Comparison of ENCODE assay signal across 9 cellular contexts in genomic region chrX:39755152-39756032, GRCh38.
DNase-seq lines count a peak whose midpoint lies in the region; ATAC-seq, FAIRE-seq and TF ChIP-seq lines count a peak whose summit lies in the region.
"Had no signal": no experiment of that assay in that cellular context is flagged by ENCODE, and none has a peak within 500 bp of the region (broad histone marks: within the 10 kb centered on the region; RNA-seq: fewer than 3 reads in every experiment).

No MANE protein-coding gene starts in this region.

- H3K27me3 Mint-ChIP-seq in activated CD4-positive, alpha-beta memory T cell treated with anti-CD3 and anti-CD28 coated beads, Interleukin-2, amount 10 ng/mL, durations not matched to agents 7 days and 5 days = no peaks in the 10 kb centered on the region

- H3K4me3 ChIP-seq in H1 (ENCODE audit: extremely low read depth in 1 of 4, insufficient read depth in 2 of 4, low read depth in 3 of 4, low read length in 4 of 4) (no peak overlapping the region), mucosa of rectum (ENCODE audit: low read length in 2 of 2) (no peak overlapping the region)

- H2BK20ac ChIP-seq in H1 (ENCODE audit: low read length) = no peak overlapping the region

- no peak overlapping the region for H3K4me3 Mint-ChIP-seq in activated CD4-positive, alpha-beta memory T cell treated with anti-CD3 and anti-CD28 coated beads, Interleukin-2, amount 10 ng/mL, durations not matched to agents 7 days and 5 days

- no peak overlapping the region for H2AFZ ChIP-seq in H1 (ENCODE audit: low read length)

- H3K4me1 ChIP-seq in H1 (replicated peaks in 1 of 4; ENCODE audit: control insufficient read depth in 3 of 4, insufficient read depth in 4 of 4, low read length in 3 of 4) = peaks cover 0 to 10% (median 0%) of the 10 kb centered on the region in 4 experiments; a peak in 2 of 7 replicates
- H3K4me1 ChIP-seq in mucosa of rectum (ENCODE audit: control insufficient read depth in 2 of 2, insufficient read depth in 2 of 2, low read length in 2 of 2) = peaks cover 0 to 12% of the 10 kb centered on the region in 2 donors

- no peak overlapping the region for H2BK5ac ChIP-seq in H1 (ENCODE audit: low read depth, low read length)

- no peak overlapping the region for H3K27ac ChIP-seq in H1 (ENCODE audit: low read depth, low read length)
- H3K27ac ChIP-seq in mucosa of rectum (ENCODE audit: low read depth in 2 of 2, low read length in 2 of 2) = peak overlapping the region; percentile 5 to 26

- peaks cover 2% of the 10 kb centered on the region for H3K4me1 Mint-ChIP-seq in activated CD4-positive, alpha-beta memory T cell treated with anti-CD3 and anti-CD28 coated beads, Interleukin-2, amount 10 ng/mL, durations not matched to agents 7 days and 5 days

- H4K91ac ChIP-seq in H1 (replicated peaks; ENCODE audit: insufficient read length, low read length) = peak overlapping the region; percentile 54

- no peaks in the 10 kb centered on the region for H3K9me3 Mint-ChIP-seq in activated CD4-positive, alpha-beta memory T cell treated with anti-CD3 and anti-CD28 coated beads, Interleukin-2, amount 10 ng/mL, durations not matched to agents 7 days and 5 days

- H3K4ac ChIP-seq in H1 (replicated peaks; ENCODE audit: insufficient read length, low read depth, low read length) = no peak overlapping the region

- no peak overlapping the region for H4K5ac ChIP-seq in H1 (ENCODE audit: insufficient read length, low read depth, low read length)

- H3K9ac ChIP-seq in H1 (replicated peaks in 1 of 4; ENCODE audit: extremely low read depth in 1 of 4, low read depth in 3 of 4, low read length in 3 of 4) = no peak overlapping the region
- no peak overlapping the region for H3K9ac ChIP-seq in mucosa of rectum (ENCODE audit: low read depth in 1 of 2, low read length in 2 of 2)

- H2BK120ac ChIP-seq in H1 (replicated peaks; ENCODE audit: low read depth, low read length) = no peak overlapping the region

- WGBS in H1 (ENCODE audit: extremely low coverage in 1 of 2, insufficient coverage in 1 of 2, insufficient read length in 1 of 2, insufficient replicate concordance in 2 of 2, low coverage in 1 of 2, low lambda C conversion rate in 2 of 2, missing lambda C conversion rate in 1 of 2), 2 experiments = 85% methylated on average over 21 of the region's 25 CpGs; no CpG with 5 or more reads in 1 of the 2 experiments

- no peak overlapping the region for H3K4me2 ChIP-seq in H1 (ENCODE audit: insufficient read depth in 1 of 2, low read depth in 2 of 2, low read length in 2 of 2)

- H2AK5ac ChIP-seq in H1 (ENCODE audit: low read depth, low read length) = no peak overlapping the region

- POLR2A ChIA-PET in H1 (lab: Charles Lee; ENCODE audit: partially characterized antibody) = interaction anchor here (0.6 kb wide), 1 partner anchor 41 kb away, joined by 3 read pairs; no protein-coding TSS in a partner anchor
- POLR2A ChIA-PET in activated CD4-positive, alpha-beta memory T cell treated with anti-CD3 and anti-CD28 coated beads, Interleukin-2, amount 10 ng/mL, durations not matched to agents 7 days and 5 days (lab: Charles Lee) = no interaction called here

- H2BK15ac ChIP-seq in H1 (ENCODE audit: low read length) = no peak overlapping the region

- H3K23me2 ChIP-seq in H1 (ENCODE audit: low read depth, low read length) = no peaks in the 10 kb centered on the region

- no peaks in the 10 kb centered on the region for H3K36me3 ChIP-seq in H1 (ENCODE audit: control insufficient read depth in 2 of 4, insufficient read depth in 4 of 4, low read length in 3 of 4)
- H3K36me3 ChIP-seq in mucosa of rectum (ENCODE audit: control insufficient read depth in 2 of 2, insufficient read depth in 2 of 2, low read length in 2 of 2) = no peaks in the 10 kb centered on the region

- no peak overlapping the region for H3K27ac Mint-ChIP-seq in activated CD4-positive, alpha-beta memory T cell treated with anti-CD3 and anti-CD28 coated beads, Interleukin-2, amount 10 ng/mL, durations not matched to agents 7 days and 5 days

- no peak for ATAC-seq in GM19455 (IDR thresholded peaks at IDR 0.05; ENCODE audit: unreplicated experiment)

- H4K8ac ChIP-seq in H1 (ENCODE audit: extremely low read depth, insufficient read depth, low read length) = peak overlapping the region; percentile 38

- no peak for TF ChIP-seq POLR2A in H1 (IDR thresholded peaks at IDR 0.05; ENCODE audit: control extremely low read depth in 1 of 2, low read depth in 2 of 2, low read length in 2 of 2)

- DNase-seq in EH (ENCODE audit: low read depth) = peak; percentile 96
- peak; percentile 85 for DNase-seq in NCI-H446 treated with DMSO at 0.1 percent for 48 hours (lab: John Stamatoyannopoulos, UW)
- no peak for DNase-seq in H1 (ENCODE audit: low read depth in 1 of 2, low spot score in 2 of 2)
- DNase-seq in NCI-H2081 treated with DMSO at 0.1 percent for 48 hours (lab: John Stamatoyannopoulos, UW) = no peak
- no peak for DNase-seq in mesenteric fat pad (ENCODE audit: low spot score)
- DNase-seq in activated CD4-positive, alpha-beta memory T cell treated with anti-CD3 and anti-CD28 coated beads, Interleukin-2, amount 10 ng/mL, durations not matched to agents 7 days and 5 days = no peak

- TF ChIP-seq EP300 in H1 (IDR thresholded peaks at IDR 0.05; ENCODE audit: borderline replicate concordance in 1 of 2, low read depth in 2 of 2, low read length in 2 of 2) = no peak

- H3K56ac ChIP-seq in H1 (replicated peaks; ENCODE audit: insufficient read length, low read depth, low read length) = no peak overlapping the region

- FAIRE-seq in H1 (lab: Jason Lieb, UNC) = no peak
- FAIRE-seq: colon had no signal

- no peak for TF ChIP-seq RAD21 in H1 (IDR thresholded peaks at IDR 0.05 in 1 of 2, conservative IDR thresholded peaks at IDR 0.05 in 1 of 2; ENCODE audit: low read depth in 2 of 2, low read length in 2 of 2)

- H3K14ac ChIP-seq in H1 (ENCODE audit: insufficient read length) = no peak overlapping the region

- TF ChIP-seq CTCF in H1 (IDR thresholded peaks at IDR 0.05; ENCODE audit: control extremely low read depth in 1 of 3, insufficient read depth in 1 of 3, low read depth in 1 of 3, low read length in 3 of 3) = no peak

- H2BK12ac ChIP-seq in H1 (ENCODE audit: low read depth, low read length) = peak overlapping the region; percentile 27; the same call in 1 of the 2 replicates

- CTCF ChIA-PET in H1 (lab: Charles Lee; ENCODE audit: partially characterized antibody) = interaction anchor here (0.5 kb wide), 1 partner anchor 68 kb away, joined by 3 read pairs; no protein-coding TSS in a partner anchor
- CTCF ChIA-PET in activated CD4-positive, alpha-beta memory T cell treated with anti-CD3 and anti-CD28 coated beads, Interleukin-2, amount 10 ng/mL, durations not matched to agents 7 days and 5 days (lab: Charles Lee) = no interaction called here

- no peaks in the 10 kb centered on the region for H3K79me2 ChIP-seq in H1 (ENCODE audit: control insufficient read depth in 1 of 2, insufficient read depth in 2 of 2, low read length in 2 of 2)

- H3K23ac ChIP-seq in H1 (ENCODE audit: insufficient read length) = no peak overlapping the region

- no peaks in the 10 kb centered on the region for H3K79me1 ChIP-seq in H1 (ENCODE audit: low read depth, low read length)

- H3K36me3 Mint-ChIP-seq in activated CD4-positive, alpha-beta memory T cell treated with anti-CD3 and anti-CD28 coated beads, Interleukin-2, amount 10 ng/mL, durations not matched to agents 7 days and 5 days (ENCODE audit: low read depth) = no peaks in the 10 kb centered on the region

- no peaks in the 10 kb centered on the region for H4K20me1 ChIP-seq in H1 (replicated peaks in 1 of 2; ENCODE audit: control insufficient read depth in 1 of 2, insufficient read depth in 2 of 2, low read length in 2 of 2)

- H3K9me3 ChIP-seq in H1 (ENCODE audit: insufficient read depth in 2 of 2, low read depth in 1 of 2, low read length in 1 of 2) (no peaks in the 10 kb centered on the region), mucosa of rectum (ENCODE audit: control insufficient read depth in 2 of 2, low read length in 2 of 2) (no peaks in the 10 kb centered on the region)

- H3K27me3 ChIP-seq in H1 (replicated peaks in 1 of 4; ENCODE audit: control insufficient read depth in 3 of 4, extremely low read depth in 1 of 4, insufficient read depth in 3 of 4, low read length in 3 of 4) (no peaks in the 10 kb centered on the region), mucosa of rectum (ENCODE audit: control insufficient read depth in 2 of 2, insufficient read depth in 2 of 2, low read length in 2 of 2) (no peaks in the 10 kb centered on the region)

- H3K18ac ChIP-seq in H1 (ENCODE audit: extremely low read depth, low read length) = no peak overlapping the region; the same call in 1 of the 2 replicates

TF ChIP-seq in H1, 55 proteins besides CTCF, POLR2A, EP300 and RAD21:
- no peak for TF ChIP-seq CBX5 (IDR thresholded peaks at IDR 0.05; ENCODE audit: low read depth, low read length)

Comparison
In these comparisons a context has a peak if more than half of its experiments do, and no peak if none do; other contexts are left out.
1. DNase-seq: peak in EH (single experiment) and NCI-H446 treated with DMSO at 0.1 percent for 48 hours (single experiment); none in H1 (0 of 2), NCI-H2081 treated with DMSO at 0.1 percent for 48 hours (single experiment), mesenteric fat pad (single experiment) and activated CD4-positive, alpha-beta memory T cell treated with anti-CD3 and anti-CD28 coated beads, Interleukin-2, amount 10 ng/mL, durations not matched to agents 7 days and 5 days (single experiment).